8 cellular contexts compared by ENCODE assay signal in the genomic region with DNA sequence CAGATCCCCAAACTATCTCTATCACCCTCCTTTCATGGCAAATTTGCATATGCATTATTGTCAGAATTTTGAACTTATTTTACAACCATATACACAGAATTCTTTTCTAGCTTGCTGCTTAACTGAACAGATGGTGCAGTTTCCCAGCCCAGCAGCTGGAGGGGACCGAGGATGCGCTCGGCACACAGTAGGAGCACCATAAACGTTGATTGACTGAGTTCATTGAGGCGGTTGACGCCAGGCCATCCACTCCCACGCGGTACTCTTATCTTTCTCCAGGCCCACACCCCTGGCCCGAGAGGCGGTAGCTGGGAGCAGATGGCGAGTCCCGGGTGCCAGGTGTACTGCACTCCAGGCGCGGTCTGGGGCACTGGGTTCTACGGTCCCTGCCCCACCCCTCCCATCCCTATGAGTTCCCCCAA. TPM values are rescaled to one million over a fixed set of nuclear protein-coding genes. Genes with fewer than 3 reads are reported as not detected.
DNase-seq lines count a peak whose midpoint lies in the region; ATAC-seq and TF ChIP-seq lines count a peak whose summit lies in the region.

No MANE protein-coding gene starts in this region.

- no peak for DNase-seq in T-helper 1 cell
- DNase-seq in mammary epithelial cell, result no peak
- peak; percentile 59 for DNase-seq in lower lobe of right lung
- DNase-seq in HuH-7.5 (ENCODE audit: low spot score), result no peak
- no peak for DNase-seq in SK-N-DZ (ENCODE audit: low spot score)

- H3K4me3 Mint-ChIP-seq in T-helper 1 cell treated with Interleukin-12 subunit alpha and Interleukin-12 subunit beta and Interleukin-4 antibody, amounts not matched to agents 30 μg/mL and 1 μg/mL, for 36 hours, result peak overlapping the region; percentile 90

- no peak overlapping the region for H3K27ac Mint-ChIP-seq in T-helper 1 cell treated with Interleukin-12 subunit alpha and Interleukin-12 subunit beta and Interleukin-4 antibody, amounts not matched to agents 30 μg/mL and 1 μg/mL, for 36 hours

- no peaks in the 10 kb centered on the region for H3K79me2 ChIP-seq in mammary epithelial cell (ENCODE audit: insufficient read depth, low read length)

- H3K27me3 Mint-ChIP-seq in T-helper 1 cell treated with Interleukin-12 subunit alpha and Interleukin-12 subunit beta and Interleukin-4 antibody, amounts not matched to agents 30 μg/mL and 1 μg/mL, for 36 hours (ENCODE audit: low read depth), result peaks cover 60% of the 10 kb centered on the region

- peak in 1 of 2 donors; percentile 23 for ATAC-seq in lower lobe of right lung

- intact Hi-C loops in mammary epithelial cell (cut with micrococcal nuclease) (loop anchor here (5.0 kb wide), 2 partner anchors 184 to 1294 kb away; no protein-coding TSS in a partner anchor), lower lobe of right lung (cut with DNase I) (loop anchor here (10.0 kb wide), 1 partner anchor 1022 kb away; no protein-coding TSS in a partner anchor)

- H3K4me1 ChIP-seq in HUES6 (ENCODE audit: control insufficient read depth, insufficient read depth, low read length) (no peaks in the 10 kb centered on the region), mammary epithelial cell (ENCODE audit: insufficient read depth, low read length) (peaks cover 19% of the 10 kb centered on the region), lower lobe of right lung (peaks cover 12% of the 10 kb centered on the region), urinary bladder (ENCODE audit: insufficient read depth) (no peaks in the 10 kb centered on the region)

- dilution Hi-C loops in mammary epithelial cell (cut with HindIII; ENCODE audit: low sequenced_read_pairs), result no loop called here

- H3K27me3 ChIP-seq in HUES6 (ENCODE audit: control insufficient read depth, insufficient read depth, low read length) (peaks cover 9% of the 10 kb centered on the region; the same call in 1 of the 2 replicates), mammary epithelial cell (ENCODE audit: insufficient read depth, low read length) (no peaks in the 10 kb centered on the region), lower lobe of right lung (ENCODE audit: low read depth) (no peaks in the 10 kb centered on the region)

- H3K9ac ChIP-seq in HUES6 (ENCODE audit: low read length) (peak overlapping the region; percentile 68), mammary epithelial cell (ENCODE audit: insufficient read depth, low read length) (no peak overlapping the region)

- BruUV-seq in mammary epithelial cell (replicated peaks; lab: Mats Ljungman, UMichigan), result no TSS peak

- H3K9me3 ChIP-seq in HUES6 (ENCODE audit: control insufficient read depth, insufficient read depth, low read depth, low read length) (peaks cover 9% of the 10 kb centered on the region), mammary epithelial cell (replicated peaks; ENCODE audit: insufficient read depth, low read length) (no peaks in the 10 kb centered on the region), lower lobe of right lung (no peaks in the 10 kb centered on the region)

- in situ Hi-C loops in mammary epithelial cell (cut with MboI; ENCODE audit: low sequenced_read_pairs in 2 of 2), result loop anchor here (10.0 to 25.0 kb wide), 3 partner anchors 712 to 1022 kb away; no protein-coding TSS in a partner anchor

- peak overlapping the region; percentile 97 for H3K4me2 ChIP-seq in mammary epithelial cell (ENCODE audit: insufficient read depth, low read depth, low read length)

- peaks cover 8% of the 10 kb centered on the region for H3K9me3 Mint-ChIP-seq in T-helper 1 cell treated with Interleukin-12 subunit alpha and Interleukin-12 subunit beta and Interleukin-4 antibody, amounts not matched to agents 30 μg/mL and 1 μg/mL, for 36 hours

- WGBS in mammary epithelial cell (ENCODE audit: low coverage, missing lambda C conversion rate), result 45% methylated on average over 14 of the region's 15 CpGs
- 10% methylated on average over 15 of the region's 15 CpGs for WGBS in urinary bladder

- H3K4me1 Mint-ChIP-seq in T-helper 1 cell treated with Interleukin-12 subunit alpha and Interleukin-12 subunit beta and Interleukin-4 antibody, amounts not matched to agents 30 μg/mL and 1 μg/mL, for 36 hours (ENCODE audit: low read depth), result peaks cover 14% of the 10 kb centered on the region

- H3K27ac ChIP-seq in HUES6 (ENCODE audit: low read depth, low read length) (no peak overlapping the region), mammary epithelial cell (ENCODE audit: insufficient read depth, low read depth, low read length) (peak overlapping the region; percentile 29), lower lobe of right lung (peak overlapping the region; percentile 81), urinary bladder (ENCODE audit: low read depth) (peak overlapping the region; percentile 70)

- TF ChIP-seq CTCF in mammary epithelial cell (conservative IDR thresholded peaks at IDR 0.05 in 1 of 2, IDR thresholded peaks at IDR 0.05 in 1 of 2; ENCODE audit: extremely low read depth in 1 of 2, insufficient read depth in 1 of 2, low read depth in 1 of 2, low read length in 2 of 2) (no peak), lower lobe of right lung (IDR thresholded peaks at IDR 0.05) (no peak)

- no peaks in the 10 kb centered on the region for H3K36me3 ChIP-seq in HUES6 (ENCODE audit: control insufficient read depth, insufficient read depth, low read length)
- no peaks in the 10 kb centered on the region for H3K36me3 ChIP-seq in mammary epithelial cell (ENCODE audit: insufficient read depth, low read length)
- H3K36me3 ChIP-seq in lower lobe of right lung, result no peaks in the 10 kb centered on the region
- no peaks in the 10 kb centered on the region for H3K36me3 ChIP-seq in urinary bladder (ENCODE audit: insufficient read depth)

- CTCF ChIA-PET in mammary epithelial cell (lab: Charles Lee; ENCODE audit: low non-redundant PET), result no interaction called here

- H2AFZ ChIP-seq in mammary epithelial cell (ENCODE audit: low read depth, low read length), result peak overlapping the region; percentile 96

- H4K20me1 ChIP-seq in mammary epithelial cell (ENCODE audit: insufficient read depth, low read length), result no peaks in the 10 kb centered on the region

- H3K4me3 ChIP-seq in HUES6 (ENCODE audit: low read depth, low read length), result peak overlapping the region; percentile 83
- peak overlapping the region; percentile 54 to 69 (median 62) for H3K4me3 ChIP-seq in mammary epithelial cell (replicated peaks in 1 of 3; ENCODE audit: insufficient read depth in 1 of 3, low read depth in 2 of 3, low read length in 3 of 3)
- peak overlapping the region; percentile 70 for H3K4me3 ChIP-seq in lower lobe of right lung
- H3K4me3 ChIP-seq in urinary bladder (ENCODE audit: low read depth, low read length), result peak overlapping the region; percentile 39

- no peaks in the 10 kb centered on the region for H3K36me3 Mint-ChIP-seq in T-helper 1 cell treated with Interleukin-12 subunit alpha and Interleukin-12 subunit beta and Interleukin-4 antibody, amounts not matched to agents 30 μg/mL and 1 μg/mL, for 36 hours (ENCODE audit: low read depth)

RNA-seq across cellular contexts. Expression of a gene that starts 6.8 kb away (rescaled TPM):
- total RNA-seq in mammary epithelial cell (10 to 100 TPM; 22.3 to 64.8 TPM), lower lobe of right lung (19.6 TPM), urinary bladder (71.0 TPM)
- polyA plus RNA-seq in mammary epithelial cell (6.2 TPM), urinary bladder (6.3 TPM)
- polyA minus RNA-seq in mammary epithelial cell, result 9.2 TPM
- 39.6 and 42.6 TPM in 2 replicates for polyA plus RNA-seq in SK-N-DZ (2014; cell fraction: cytosol; rRNA removed)
- 27.2 and 29.4 TPM in 2 replicates for polyA plus RNA-seq in SK-N-DZ (2014; cell fraction: nucleus; rRNA removed)
